In genomic region chr7:141071260-141071854, GRCh38 we compare ENCODE assay signal across 9 cellular contexts. TPM values are rescaled to one million over a fixed set of nuclear protein-coding genes. Genes with fewer than 3 reads are reported as not detected.
DNase-seq lines count a peak whose midpoint lies in the region; ATAC-seq, FAIRE-seq and TF ChIP-seq lines count a peak whose summit lies in the region.
"Had no signal": no experiment of that assay in that cellular context is flagged by ENCODE, and none has a peak within 500 bp of the region (broad histone marks: within the 10 kb centered on the region; RNA-seq: fewer than 3 reads in every experiment).

No MANE protein-coding gene starts in this region.

- TF ChIP-seq CTCF in A549 (IDR thresholded peaks at IDR 0.05) (peak; percentile 13; the same call in 1 of the 3 replicates), H9 (conservative IDR thresholded peaks at IDR 0.05) (peak; percentile 62), parathyroid adenoma (IDR thresholded peaks at IDR 0.05) (peak; percentile 48)

- H3K4ac ChIP-seq in H9 (ENCODE audit: low read depth, low read length): no peak overlapping the region

- POLR2A ChIA-PET in A549 (lab: Yijun Ruan, JAX): interaction anchor here (0.6 to 2.8 kb wide), 2 partner anchors 57 to 707 kb away, joined by 3 to 14 read pairs; partner anchors contain the start of gene MRPS33

- peaks cover 0 to 7% of the 10 kb centered on the region in 2 experiments; a peak in 3 of 5 replicates for H3K9me3 Mint-ChIP-seq in H9

- ATAC-seq in A549: no peak
- ATAC-seq in HG02970 (IDR thresholded peaks at IDR 0.05; ENCODE audit: low FRiP score, unreplicated experiment): no peak
- ATAC-seq in GM21576 (IDR thresholded peaks at IDR 0.05; ENCODE audit: unreplicated experiment): no peak

- H3K14ac ChIP-seq in H9 (ENCODE audit: insufficient read depth, low read length): no peak overlapping the region

- no peak overlapping the region for H2BK5ac ChIP-seq in H9 (ENCODE audit: insufficient read length, low read length)

- no peak for TF ChIP-seq EP300 in A549 (IDR thresholded peaks at IDR 0.05)

- no peak overlapping the region for H2BK15ac ChIP-seq in H9 (ENCODE audit: low read depth, low read length)

- H4K91ac ChIP-seq in H9 (ENCODE audit: insufficient read length, low read depth, low read length): no peak overlapping the region

- H3K4me1 Mint-ChIP-seq in H9: peaks cover 22 to 28% of the 10 kb centered on the region in 2 experiments

- H3K9ac ChIP-seq in H9 (ENCODE audit: extremely low read depth, insufficient read length, low read length) (no peak overlapping the region), parathyroid adenoma (no peak overlapping the region)

- no peak for FAIRE-seq in A549 (lab: Jason Lieb, UNC)
- FAIRE-seq: colon had no signal

- intact Hi-C loops in head of caudate nucleus (cut with DNase I): loop anchor here (5.0 to 10.0 kb wide), 3 partner anchors 161 to 573 kb away; no protein-coding TSS in a partner anchor

- H2AK5ac ChIP-seq in H9 (ENCODE audit: insufficient read length, low read length): no peak overlapping the region

- H3K27me3 ChIP-seq in H9 (ENCODE audit: insufficient read depth, low read length) (no peaks in the 10 kb centered on the region; the same call in 1 of the 2 replicates), parathyroid adenoma (ENCODE audit: control insufficient read depth, insufficient read depth, low read length) (no peaks in the 10 kb centered on the region)

- H4K8ac ChIP-seq in H9 (replicated peaks; ENCODE audit: insufficient read length, low read depth, low read length): no peak overlapping the region

- no peaks in the 10 kb centered on the region for H3K79me2 ChIP-seq in H9 (ENCODE audit: insufficient read depth, low read length)
- peaks cover 13% of the 10 kb centered on the region for H3K79me2 ChIP-seq in parathyroid adenoma

- H3K56ac ChIP-seq in H9 (ENCODE audit: insufficient read length, low read depth, low read length): no peak overlapping the region

- no peaks in the 10 kb centered on the region for H4K20me1 ChIP-seq in H9 (ENCODE audit: control insufficient read depth, insufficient read depth, insufficient read length)

- H3K27ac Mint-ChIP-seq in H9: peak overlapping the region in 1 of 3 experiments; percentile 75; a peak in 1 of 7 replicates

- H3K23me2 ChIP-seq in H9 (ENCODE audit: insufficient read length, low read depth, low read length, poor library complexity, severe bottlenecking): peaks cover 29% of the 10 kb centered on the region

- no peak overlapping the region for H2BK12ac ChIP-seq in H9 (ENCODE audit: insufficient read length, low read depth, low read length)

- CTCF ChIA-PET in A549 (lab: Yijun Ruan, JAX): interaction anchor here (1.1 to 1.7 kb wide), 5 partner anchors 10 to 462 kb away, joined by 3 to 7 read pairs (median 4); no protein-coding TSS in a partner anchor

- no peaks in the 10 kb centered on the region for H3K79me1 ChIP-seq in H9 (ENCODE audit: insufficient read depth, low read depth, low read length, poor library complexity, severe bottlenecking)

- H3K27me3 Mint-ChIP-seq in H9 (ENCODE audit: low read depth): peaks cover 58% of the 10 kb centered on the region

- peak overlapping the region; percentile 83 to 89 for H3K4me3 Mint-ChIP-seq in H9

- no peak overlapping the region for H4K5ac ChIP-seq in H9 (ENCODE audit: insufficient read length, low read depth, low read length)

- no peak overlapping the region for H3T11ph ChIP-seq in H9 (ENCODE audit: low read length)

- peak; percentile 41 to 52; a peak in 3 of 5 replicates for TF ChIP-seq RAD21 in A549 (conservative IDR thresholded peaks at IDR 0.05 in 1 of 2, IDR thresholded peaks at IDR 0.05 in 1 of 2)

- TF ChIP-seq POLR2A in A549 (IDR thresholded peaks at IDR 0.05; ENCODE audit: low read length): no peak

- H3K36me3 Mint-ChIP-seq in H9 (ENCODE audit: insufficient read depth in 1 of 3, low read depth in 3 of 3): peaks cover 0 to 8% (median 2%) of the 10 kb centered on the region in 3 experiments; a peak in 4 of 7 replicates

- no peak overlapping the region for H2BK120ac ChIP-seq in H9 (ENCODE audit: low read depth, low read length, poor library complexity, severe bottlenecking)

- WGBS in A549 (ENCODE audit: missing lambda C conversion rate): 3% methylated on average over 28 of the region's 30 CpGs
- WGBS in H9 (ENCODE audit: extremely low coverage, insufficient read length, low lambda C conversion rate): no CpG with 5 or more reads among the region's 30 CpGs

- H3K23ac ChIP-seq in H9 (ENCODE audit: insufficient read length, low read depth, low read length): no peak overlapping the region

- peak overlapping the region; percentile 45 for H2AFZ ChIP-seq in H9 (ENCODE audit: low read length)
- peak overlapping the region; percentile 95 for H2AFZ ChIP-seq in parathyroid adenoma

- H3K9me3 ChIP-seq in A549 (no peaks in the 10 kb centered on the region), H9 (ENCODE audit: control insufficient read depth, low read depth, low read length) (no peaks in the 10 kb centered on the region), parathyroid adenoma (ENCODE audit: control insufficient read depth, low read length) (no peaks in the 10 kb centered on the region)

- peaks cover 13% of the 10 kb centered on the region; the same call in 2 of the 3 replicates for H3K4me1 ChIP-seq in A549
- no peaks in the 10 kb centered on the region; the same call in 1 of the 2 replicates for H3K4me1 ChIP-seq in H9 (ENCODE audit: insufficient read depth, low read length)
- peaks cover 6% of the 10 kb centered on the region for H3K4me1 ChIP-seq in parathyroid adenoma

- H3K4me3 ChIP-seq in A549 (peak overlapping the region; percentile 65), parathyroid adenoma (ENCODE audit: low read depth, low read length) (peak overlapping the region; percentile 66)

- DNase-seq in A549 (ENCODE audit: low read depth in 1 of 2, low spot score in 1 of 2) (peak; percentile 23 to 34), H9 (peak; percentile 86), NCI-H774 (lab: John Stamatoyannopoulos, UW) (peak; percentile 88), head of caudate nucleus (peak; percentile 72 to 94 (median 84))
- DNase-seq in activated naive CD4-positive, alpha-beta T cell treated with anti-CD3 and anti-CD28 coated beads, Interleukin-2, amount 50 U/mL, for 16 hours: peak; percentile 38

- no peaks in the 10 kb centered on the region for H3K36me3 ChIP-seq in parathyroid adenoma (ENCODE audit: control insufficient read depth, insufficient read depth, low read length)

- peak overlapping the region; percentile 15 to 68; a peak in 4 of 6 replicates for H3K27ac ChIP-seq in A549
- H3K27ac ChIP-seq in H9 (ENCODE audit: insufficient read length, low read depth, low read length): no peak overlapping the region
- peak overlapping the region; percentile 73 for H3K27ac ChIP-seq in parathyroid adenoma

- H3K18ac ChIP-seq in H9 (ENCODE audit: insufficient read length, low read depth, low read length): no peak overlapping the region

- peak overlapping the region; percentile 99 for H3K4me2 ChIP-seq in A549
- peak overlapping the region; percentile 65 for H3K4me2 ChIP-seq in H9 (ENCODE audit: insufficient read depth, insufficient read length, low read length)
- peak overlapping the region; percentile 81 for H3K4me2 ChIP-seq in parathyroid adenoma (ENCODE audit: low read length)

- H2BK20ac ChIP-seq in H9 (ENCODE audit: low read depth, low read length, poor library complexity, severe bottlenecking): no peak overlapping the region

TF ChIP-seq in A549, 52 proteins besides CTCF, POLR2A, EP300 and RAD21 (continues in another document):
- no peak for TF ChIP-seq FOXS1 (CRISPR knock-in tag; IDR thresholded peaks at IDR 0.05)
- TF ChIP-seq RNF2 (IDR thresholded peaks at IDR 0.05; ENCODE audit: borderline replicate concordance, low read depth): 0 out of 2 replicates have a peak, but pooled peaks have one; percentile 43
- TF ChIP-seq HES2 (IDR thresholded peaks at IDR 0.05): no peak
- TF ChIP-seq SMC3 (IDR thresholded peaks at IDR 0.05): peak; percentile 35; the same call in 1 of the 3 replicates
- TF ChIP-seq, protein P1, sequence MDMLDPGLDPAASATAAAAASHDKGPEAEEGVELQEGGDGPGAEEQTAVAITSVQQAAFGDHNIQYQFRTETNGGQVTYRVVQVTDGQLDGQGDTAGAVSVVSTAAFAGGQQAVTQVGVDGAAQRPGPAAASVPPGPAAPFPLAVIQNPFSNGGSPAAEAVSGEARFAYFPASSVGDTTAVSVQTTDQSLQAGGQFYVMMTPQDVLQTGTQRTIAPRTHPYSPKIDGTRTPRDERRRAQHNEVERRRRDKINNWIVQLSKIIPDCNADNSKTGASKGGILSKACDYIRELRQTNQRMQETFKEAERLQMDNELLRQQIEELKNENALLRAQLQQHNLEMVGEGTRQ (IDR thresholded peaks at IDR 0.05): no peak
- TF ChIP-seq ZSCAN20 (CRISPR knock-in tag; IDR thresholded peaks at IDR 0.05): no peak
- TF ChIP-seq JUN (IDR thresholded peaks at IDR 0.05): no peak
- TF ChIP-seq, protein P2, sequence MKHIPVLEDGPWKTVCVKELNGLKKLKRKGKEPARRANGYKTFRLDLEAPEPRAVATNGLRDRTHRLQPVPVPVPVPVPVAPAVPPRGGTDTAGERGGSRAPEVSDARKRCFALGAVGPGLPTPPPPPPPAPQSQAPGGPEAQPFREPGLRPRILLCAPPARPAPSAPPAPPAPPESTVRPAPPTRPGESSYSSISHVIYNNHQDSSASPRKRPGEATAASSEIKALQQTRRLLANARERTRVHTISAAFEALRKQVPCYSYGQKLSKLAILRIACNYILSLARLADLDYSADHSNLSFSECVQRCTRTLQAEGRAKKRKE (CRISPR knock-in tag; IDR thresholded peaks at IDR 0.05; ENCODE audit: low read depth): no peak
- no peak for TF ChIP-seq FOSL2 (IDR thresholded peaks at IDR 0.05)
- TF ChIP-seq FOSL2 (CRISPR knock-in tag; IDR thresholded peaks at IDR 0.05): no peak
- no peak for TF ChIP-seq POLR2AphosphoS2 (conservative IDR thresholded peaks at IDR 0.05; ENCODE audit: low read length)
- TF ChIP-seq BHLHE40 (IDR thresholded peaks at IDR 0.05; ENCODE audit: low read depth, low read length): no peak

RNA-seq across cellular contexts. Expression of gene TMEM178B, which starts 2.5 kb away (rescaled TPM):
- polyA plus RNA-seq in A549 (2011; rRNA removed): 0.93 and 1.1 TPM in 2 replicates
- polyA plus RNA-seq in A549 (2012; cell fraction: cytosol; rRNA removed): 0.21 and 0.28 TPM in 2 replicates
- 0.68 and 0.72 TPM in 2 replicates for polyA plus RNA-seq in A549 (2012; cell fraction: nucleus; rRNA removed)
- 0.84 to 1.1 TPM (median 0.88 TPM) in 3 replicates for polyA plus RNA-seq in A549 (2017; fragmentation: RNase III; extraction: RNeasy Plus Mini Kit Qiagen cat#74134 plus additional on column Dnase treatment)
- polyA minus RNA-seq in A549 (2011; rRNA and poly(A)+ RNA removed): 1.9 TPM in 2 replicates
- 9.3 and 11.3 TPM in 2 replicates for total RNA-seq in H9 (2021)

RNA-seq across cellular contexts. Expression of gene MRPS33, which starts 56.6 kb away (rescaled TPM):
- polyA plus RNA-seq in A549 (2011; rRNA removed) (174 and 186 TPM in 2 replicates), A549 (2017; fragmentation: RNase III; extraction: RNeasy Plus Mini Kit Qiagen cat#74134 plus additional on column Dnase treatment) (120 to 132 TPM (median 125 TPM) in 3 replicates)
- polyA plus RNA-seq in A549 (2012; cell fraction: cytosol; rRNA removed): 51.8 and 61.1 TPM in 2 replicates
- polyA plus RNA-seq in A549 (2012; cell fraction: nucleus; rRNA removed): 7.5 and 11.8 TPM in 2 replicates
- 17.2 and 25.7 TPM in 2 replicates for polyA minus RNA-seq in A549 (2011; rRNA and poly(A)+ RNA removed)
- total RNA-seq in H9 (2021): 58.3 and 64.2 TPM in 2 replicates

Comparison
In these comparisons a context has a peak if more than half of its experiments do, and no peak if none do; other contexts are left out.
1. DNase-seq: peak in every context shown above with its lines; median percentile 88 in NCI-H774; 86 in H9; 84 in head of caudate nucleus; 38 in activated naive CD4-positive, alpha-beta T cell treated with anti-CD3 and anti-CD28 coated beads, Interleukin-2, amount 50 U/mL, for 16 hours; 28 in A549.